In genomic region chr10:46014215-46014614, GRCh38 we compare ENCODE assay signal across 21 cellular contexts. TPM values are rescaled to one million over a fixed set of nuclear protein-coding genes. Genes with fewer than 3 reads are reported as not detected.
DNase-seq lines count a peak whose midpoint lies in the region; ATAC-seq, FAIRE-seq and TF ChIP-seq lines count a peak whose summit lies in the region.
"Had no signal": no experiment of that assay in that cellular context is flagged by ENCODE, and none has a peak within 500 bp of the region (broad histone marks: within the 10 kb centered on the region; RNA-seq: fewer than 3 reads in every experiment).

No MANE protein-coding gene starts in this region.

- H3K27me3 ChIP-seq in HepG2 (ENCODE audit: control insufficient read depth in 1 of 2, insufficient read depth in 2 of 2, low read length in 2 of 2), result no peaks in the 10 kb centered on the region
- H3K27me3 ChIP-seq: Peyer's patch had no signal

- CTCF ChIA-PET in HepG2 (lab: Yijun Ruan, JAX; ENCODE audit: low intra/inter-chr PET ratio, low total read pairs), result no interaction called here

- FAIRE-seq in HepG2 (lab: Jason Lieb, UNC), result no peak
- FAIRE-seq: A549, D721Med, H54 had no signal

- peaks cover 78% of the 10 kb centered on the region for H3K79me2 ChIP-seq in HepG2 (ENCODE audit: insufficient read depth, low read length)

- WGBS in HepG2 (ENCODE audit: low lambda C conversion rate), result 96% methylated on average over 5 of the region's 5 CpGs

- H3K27ac ChIP-seq in HepG2 (ENCODE audit: extremely low read length, insufficient read depth, low read length), result peak overlapping the region; percentile 31
- H3K27ac ChIP-seq: A549, Peyer's patch had no signal

- no peak for TF ChIP-seq CTCF in HepG2 (CRISPR knock-in tag; IDR thresholded peaks at IDR 0.05)

- no peaks in the 10 kb centered on the region for H3K27me3 Mint-ChIP-seq in activated T-cell treated with anti-CD3 and anti-CD28 coated beads, Interleukin-2, amount 50 U/mL, for 72 hours (ENCODE audit: low read depth)
- H3K27me3 Mint-ChIP-seq in activated naive CD8-positive, alpha-beta T cell treated with anti-CD3 and anti-CD28 coated beads for 36 hours, result no peaks in the 10 kb centered on the region
- H3K27me3 Mint-ChIP-seq: IgD-negative memory B cell had no signal

- in situ Hi-C loops in HepG2 (cut with HindIII; ENCODE audit: extremely low pct_ligation_motif_present, low pct_unique_long_range_greater_than_20kb), result no loop called here

- no peak for TF ChIP-seq RAD21 in HepG2 (CRISPR knock-in tag; IDR thresholded peaks at IDR 0.05)

- no peak overlapping the region for H2AFZ ChIP-seq in HepG2 (ENCODE audit: low read length)

- H3K4me3 ChIP-seq in HepG2 (replicated peaks in 1 of 3; ENCODE audit: insufficient read depth in 1 of 3, low read depth in 2 of 3, low read length in 3 of 3), result no peak overlapping the region
- H3K4me3 ChIP-seq: A549, Peyer's patch had no signal

- POLR2A ChIA-PET in HepG2 (lab: Yijun Ruan, JAX), result interaction anchor here (1.2 kb wide), 1 partner anchor 10 kb away, joined by 3 read pairs; no protein-coding TSS in a partner anchor

- no peaks in the 10 kb centered on the region for H3K9me3 ChIP-seq in HepG2 (ENCODE audit: low read length)
- H3K9me3 ChIP-seq: A549, Peyer's patch had no signal

- intact Hi-C loops in HepG2 (cut with micrococcal nuclease; ENCODE audit: unreplicated experiment), result no loop called here

- H3K9ac ChIP-seq in HepG2 (ENCODE audit: insufficient read depth, low read depth, low read length), result no peak overlapping the region

- TF ChIP-seq EP300 in HepG2 (IDR thresholded peaks at IDR 0.05; ENCODE audit: low read depth in 2 of 2, low read length in 2 of 2), result no peak
- TF ChIP-seq EP300 in HepG2 (CRISPR knock-in tag; IDR thresholded peaks at IDR 0.05; ENCODE audit: borderline replicate concordance), result no peak

- peaks cover 3 to 19% of the 10 kb centered on the region in 2 donors for H3K36me3 Mint-ChIP-seq in activated T-cell treated with anti-CD3 and anti-CD28 coated beads, Interleukin-2, amount 50 U/mL, for 72 hours (ENCODE audit: insufficient read depth in 2 of 2)
- peaks cover 28% of the 10 kb centered on the region for H3K36me3 Mint-ChIP-seq in activated naive CD8-positive, alpha-beta T cell treated with anti-CD3 and anti-CD28 coated beads for 36 hours

- no peak for TF ChIP-seq POLR2A in HepG2 (IDR thresholded peaks at IDR 0.05; ENCODE audit: insufficient read depth in 1 of 2, low read depth in 2 of 2, low read length in 2 of 2)

- BruUV-seq in HepG2 (replicated peaks; lab: Mats Ljungman, UMichigan), result no TSS peak

- no peak for DNase-seq in activated T-cell treated with anti-CD3 and anti-CD28 coated beads, Interleukin-2, amount 50 U/mL, for 72 hours
- DNase-seq in activated T-cell treated with anti-CD3 and anti-CD28 coated beads for 4 hours, result no peak
- DNase-seq in activated naive CD8-positive, alpha-beta T cell treated with anti-CD3 and anti-CD28 coated beads for 36 hours, result no peak
- DNase-seq in HepG2 (ENCODE audit: low spot score), result no peak
- no peak for DNase-seq in DMS 273 (lab: John Stamatoyannopoulos, UW; ENCODE audit: unreplicated experiment)
- no peak for DNase-seq in HuH-7.5 (ENCODE audit: low spot score)
- DNase-seq in dedifferentiated amniotic fluid mesenchymal stem cell (ENCODE audit: extremely low spot score), result no peak
- no peak for DNase-seq in DMS 273 treated with DMSO at 0.1 percent for 48 hours (lab: John Stamatoyannopoulos, UW)
- DNase-seq: CD4-positive, CD25-positive, alpha-beta regulatory T cell; EL; NCI-H1417; NCI-H1930; NCI-H2171 treated with DMSO at 0.1 percent for 48 hours; NCI-H774; Peyer's patch; SHP77 had no signal

- H3K9me3 Mint-ChIP-seq in activated T-cell treated with anti-CD3 and anti-CD28 coated beads, Interleukin-2, amount 50 U/mL, for 72 hours, result no peaks in the 10 kb centered on the region
- H3K9me3 Mint-ChIP-seq in activated naive CD8-positive, alpha-beta T cell treated with anti-CD3 and anti-CD28 coated beads for 36 hours, result no peaks in the 10 kb centered on the region
- H3K9me3 Mint-ChIP-seq: CD4-positive, CD25-positive, alpha-beta regulatory T cell; IgD-negative memory B cell had no signal

- H4K20me1 ChIP-seq in HepG2 (ENCODE audit: insufficient read depth, low read length), result peaks cover 87% of the 10 kb centered on the region

- H3K4me3 Mint-ChIP-seq in activated T-cell treated with anti-CD3 and anti-CD28 coated beads, Interleukin-2, amount 50 U/mL, for 72 hours, result no peak overlapping the region
- H3K4me3 Mint-ChIP-seq in activated naive CD8-positive, alpha-beta T cell treated with anti-CD3 and anti-CD28 coated beads for 36 hours, result no peak overlapping the region
- H3K4me3 Mint-ChIP-seq: CD4-positive, CD25-positive, alpha-beta regulatory T cell; IgD-negative memory B cell had no signal

- peaks cover 31% of the 10 kb centered on the region for H3K4me1 Mint-ChIP-seq in activated T-cell treated with anti-CD3 and anti-CD28 coated beads, Interleukin-2, amount 50 U/mL, for 72 hours (ENCODE audit: low read depth)
- peaks cover 29% of the 10 kb centered on the region for H3K4me1 Mint-ChIP-seq in activated naive CD8-positive, alpha-beta T cell treated with anti-CD3 and anti-CD28 coated beads for 36 hours

- ATAC-seq in activated T-cell treated with anti-CD3 and anti-CD28 coated beads, Interleukin-2, amount 50 U/mL, for 72 hours (replicated peaks in 1 of 2), result no peak
- no peak for ATAC-seq in HepG2
- ATAC-seq: A549 had no signal

- H3K4me2 ChIP-seq in HepG2 (ENCODE audit: low read depth, low read length), result no peak overlapping the region
- H3K4me2 ChIP-seq: A549 had no signal

- H3K4me1 ChIP-seq in HepG2 (ENCODE audit: insufficient read depth, low read length), result peaks cover 58% of the 10 kb centered on the region

- peak overlapping the region; percentile 65 for H3K27ac Mint-ChIP-seq in activated T-cell treated with anti-CD3 and anti-CD28 coated beads, Interleukin-2, amount 50 U/mL, for 72 hours
- peak overlapping the region; percentile 52 for H3K27ac Mint-ChIP-seq in activated naive CD8-positive, alpha-beta T cell treated with anti-CD3 and anti-CD28 coated beads for 36 hours

- peaks cover 32 to 91% of the 10 kb centered on the region in 2 experiments for H3K36me3 ChIP-seq in HepG2 (replicated peaks in 1 of 2; ENCODE audit: control insufficient read depth in 1 of 2, insufficient read depth in 2 of 2, low read length in 2 of 2)

RNA-seq across cellular contexts. Expression of gene NCOA4, which starts 16.2 kb away (rescaled TPM):
- total RNA-seq in activated T-cell treated with anti-CD3 and anti-CD28 coated beads, Interleukin-2, amount 50 U/mL, for 72 hours, result 100 to 1,000 TPM; 112 to 144 TPM
- total RNA-seq in activated naive CD8-positive, alpha-beta T cell treated with anti-CD3 and anti-CD28 coated beads for 36 hours, result 100 to 1,000 TPM; 109 to 111 TPM
- total RNA-seq in HepG2 (2016; rRNA removed; fragmentation: Illumina TruSeq; extraction: Trizol), result 306 and 519 TPM in 2 replicates
- total RNA-seq in HepG2 (2016; cell fraction: cytosol; rRNA removed; fragmentation: Illumina TruSeq; extraction: Trizol; ENCODE audit: low read depth), result 41.5 and 47.9 TPM in 2 replicates
- 301 and 511 TPM in 2 replicates for total RNA-seq in HepG2 (2016; cell fraction: insoluble cytoplasmic fraction; rRNA removed; fragmentation: Illumina TruSeq; extraction: Trizol)
- 139 and 156 TPM in 2 replicates for total RNA-seq in HepG2 (2016; cell fraction: membrane; rRNA removed; fragmentation: Illumina TruSeq; extraction: Trizol)
- 164 and 168 TPM in 2 replicates for total RNA-seq in HepG2 (2016; cell fraction: nucleus; rRNA removed; fragmentation: Illumina TruSeq; extraction: Trizol)
- 324 and 400 TPM in 2 replicates for polyA plus RNA-seq in HepG2 (2011; rRNA removed)
- 198 and 289 TPM in 2 replicates for polyA plus RNA-seq in HepG2 (2011; cell fraction: cytosol; rRNA removed)
- 115 and 150 TPM in 2 replicates for polyA plus RNA-seq in HepG2 (2011; cell fraction: nucleus; rRNA removed)
- polyA plus RNA-seq in HepG2 (2012), result 250 and 343 TPM in 2 replicates
- polyA plus RNA-seq in HepG2 (2016; cell fraction: cytosol; fragmentation: Illumina TruSeq; extraction: Trizol; ENCODE audit: low read depth), result 15.2 and 17.3 TPM in 2 replicates
- polyA plus RNA-seq in HepG2 (2016; cell fraction: insoluble cytoplasmic fraction; fragmentation: Illumina TruSeq; extraction: Trizol; ENCODE audit: low read depth), result 352 and 368 TPM in 2 replicates
- polyA plus RNA-seq in HepG2 (2016; cell fraction: membrane; fragmentation: Illumina TruSeq; extraction: Trizol; ENCODE audit: low read depth), result 48.5 and 57.6 TPM in 2 replicates
- 161 and 162 TPM in 2 replicates for polyA plus RNA-seq in HepG2 (2016; cell fraction: nucleus; fragmentation: Illumina TruSeq; extraction: Trizol; ENCODE audit: insufficient read depth, low read depth)
- polyA minus RNA-seq in HepG2 (2011; rRNA and poly(A)+ RNA removed; ENCODE audit: low replicate concordance), result 203 and 487 TPM in 2 replicates
- polyA minus RNA-seq in HepG2 (2011; cell fraction: cytosol; rRNA and poly(A)+ RNA removed), result 356 and 419 TPM in 2 replicates
- polyA minus RNA-seq in HepG2 (2011; cell fraction: nucleus; rRNA and poly(A)+ RNA removed), result 163 and 303 TPM in 2 replicates

RNA-seq across cellular contexts. Expression of gene MSMB, which starts 31.9 kb away (rescaled TPM):
- not detected for total RNA-seq in activated T-cell treated with anti-CD3 and anti-CD28 coated beads, Interleukin-2, amount 50 U/mL, for 72 hours
- total RNA-seq in activated naive CD8-positive, alpha-beta T cell treated with anti-CD3 and anti-CD28 coated beads for 36 hours, result not detected
- not detected in 2 replicates for total RNA-seq in HepG2 (2016; rRNA removed; fragmentation: Illumina TruSeq; extraction: Trizol)
- total RNA-seq in HepG2 (2016; cell fraction: cytosol; rRNA removed; fragmentation: Illumina TruSeq; extraction: Trizol; ENCODE audit: low read depth), result not detected in 2 replicates
- not detected in 2 replicates for total RNA-seq in HepG2 (2016; cell fraction: insoluble cytoplasmic fraction; rRNA removed; fragmentation: Illumina TruSeq; extraction: Trizol)
- not detected in 2 replicates for total RNA-seq in HepG2 (2016; cell fraction: membrane; rRNA removed; fragmentation: Illumina TruSeq; extraction: Trizol)
- not detected in 2 replicates for total RNA-seq in HepG2 (2016; cell fraction: nucleus; rRNA removed; fragmentation: Illumina TruSeq; extraction: Trizol)
- 0.84 and 1.3 TPM in 2 replicates for polyA plus RNA-seq in HepG2 (2011; rRNA removed)
- not detected in 2 replicates for polyA plus RNA-seq in HepG2 (2011; cell fraction: cytosol; rRNA removed)
- polyA plus RNA-seq in HepG2 (2011; cell fraction: nucleus; rRNA removed), result not detected in 2 replicates
- polyA plus RNA-seq in HepG2 (2012), result 4.1 and 8.1 TPM in 2 replicates
- not detected in 2 replicates for polyA plus RNA-seq in HepG2 (2016; cell fraction: cytosol; fragmentation: Illumina TruSeq; extraction: Trizol; ENCODE audit: low read depth)
- not detected in 2 replicates for polyA plus RNA-seq in HepG2 (2016; cell fraction: insoluble cytoplasmic fraction; fragmentation: Illumina TruSeq; extraction: Trizol; ENCODE audit: low read depth)
- polyA plus RNA-seq in HepG2 (2016; cell fraction: membrane; fragmentation: Illumina TruSeq; extraction: Trizol; ENCODE audit: low read depth), result not detected in 2 replicates
- not detected in 2 replicates for polyA plus RNA-seq in HepG2 (2016; cell fraction: nucleus; fragmentation: Illumina TruSeq; extraction: Trizol; ENCODE audit: insufficient read depth, low read depth)
- not detected in 2 replicates for polyA minus RNA-seq in HepG2 (2011; rRNA and poly(A)+ RNA removed; ENCODE audit: low replicate concordance)
- polyA minus RNA-seq in HepG2 (2011; cell fraction: cytosol; rRNA and poly(A)+ RNA removed), result not detected in 2 replicates
- not detected in 2 replicates for polyA minus RNA-seq in HepG2 (2011; cell fraction: nucleus; rRNA and poly(A)+ RNA removed)
- total RNA-seq: CD4-positive, CD25-positive, alpha-beta regulatory T cell; NCI-H460; Peyer's patch had no signal
- polyA plus RNA-seq: CD4-positive, CD25-positive, alpha-beta regulatory T cell; IgD-negative memory B cell had no signal

RNA-seq across cellular contexts. Expression of gene TIMM23, which starts 41.9 kb away (rescaled TPM):
- 10 to 100 TPM; 32.8 to 35.4 TPM for total RNA-seq in activated T-cell treated with anti-CD3 and anti-CD28 coated beads, Interleukin-2, amount 50 U/mL, for 72 hours
- total RNA-seq in activated naive CD8-positive, alpha-beta T cell treated with anti-CD3 and anti-CD28 coated beads for 36 hours, result 100 to 1,000 TPM; 115 to 117 TPM
- 98.6 and 105 TPM in 2 replicates for total RNA-seq in HepG2 (2016; rRNA removed; fragmentation: Illumina TruSeq; extraction: Trizol)
- total RNA-seq in HepG2 (2016; cell fraction: cytosol; rRNA removed; fragmentation: Illumina TruSeq; extraction: Trizol; ENCODE audit: low read depth), result 38.4 and 41.4 TPM in 2 replicates
- 102 and 111 TPM in 2 replicates for total RNA-seq in HepG2 (2016; cell fraction: insoluble cytoplasmic fraction; rRNA removed; fragmentation: Illumina TruSeq; extraction: Trizol)
- 49.4 and 51.1 TPM in 2 replicates for total RNA-seq in HepG2 (2016; cell fraction: membrane; rRNA removed; fragmentation: Illumina TruSeq; extraction: Trizol)
- 65.9 and 68.3 TPM in 2 replicates for total RNA-seq in HepG2 (2016; cell fraction: nucleus; rRNA removed; fragmentation: Illumina TruSeq; extraction: Trizol)
- 59.1 and 80.2 TPM in 2 replicates for polyA plus RNA-seq in HepG2 (2011; rRNA removed)
- polyA plus RNA-seq in HepG2 (2011; cell fraction: cytosol; rRNA removed), result 55.4 and 78.1 TPM in 2 replicates
- polyA plus RNA-seq in HepG2 (2011; cell fraction: nucleus; rRNA removed), result 19.7 and 23.5 TPM in 2 replicates
- 63.5 and 76.7 TPM in 2 replicates for polyA plus RNA-seq in HepG2 (2012)
- 32.7 and 33.7 TPM in 2 replicates for polyA plus RNA-seq in HepG2 (2016; cell fraction: cytosol; fragmentation: Illumina TruSeq; extraction: Trizol; ENCODE audit: low read depth)
- 126 and 140 TPM in 2 replicates for polyA plus RNA-seq in HepG2 (2016; cell fraction: insoluble cytoplasmic fraction; fragmentation: Illumina TruSeq; extraction: Trizol; ENCODE audit: low read depth)
- 42.9 and 45.4 TPM in 2 replicates for polyA plus RNA-seq in HepG2 (2016; cell fraction: membrane; fragmentation: Illumina TruSeq; extraction: Trizol; ENCODE audit: low read depth)
- 119 and 120 TPM in 2 replicates for polyA plus RNA-seq in HepG2 (2016; cell fraction: nucleus; fragmentation: Illumina TruSeq; extraction: Trizol; ENCODE audit: insufficient read depth, low read depth)
- polyA minus RNA-seq in HepG2 (2011; rRNA and poly(A)+ RNA removed; ENCODE audit: low replicate concordance), result 27.0 and 73.4 TPM in 2 replicates
- polyA minus RNA-seq in HepG2 (2011; cell fraction: cytosol; rRNA and poly(A)+ RNA removed), result 35.2 and 36.4 TPM in 2 replicates
- 32.4 and 33.3 TPM in 2 replicates for polyA minus RNA-seq in HepG2 (2011; cell fraction: nucleus; rRNA and poly(A)+ RNA removed)
